ENCODE assay signal across 1 cellular context in genomic region chr19:18386543-18387251, GRCh38.
TF ChIP-seq lines count a peak whose summit lies in the region.

No MANE protein-coding gene starts in this region.

TF ChIP-seq in GM23338, 12 proteins besides CTCF, POLR2A, EP300 and RAD21 (continued from another document):
- TF ChIP-seq, protein P1, sequence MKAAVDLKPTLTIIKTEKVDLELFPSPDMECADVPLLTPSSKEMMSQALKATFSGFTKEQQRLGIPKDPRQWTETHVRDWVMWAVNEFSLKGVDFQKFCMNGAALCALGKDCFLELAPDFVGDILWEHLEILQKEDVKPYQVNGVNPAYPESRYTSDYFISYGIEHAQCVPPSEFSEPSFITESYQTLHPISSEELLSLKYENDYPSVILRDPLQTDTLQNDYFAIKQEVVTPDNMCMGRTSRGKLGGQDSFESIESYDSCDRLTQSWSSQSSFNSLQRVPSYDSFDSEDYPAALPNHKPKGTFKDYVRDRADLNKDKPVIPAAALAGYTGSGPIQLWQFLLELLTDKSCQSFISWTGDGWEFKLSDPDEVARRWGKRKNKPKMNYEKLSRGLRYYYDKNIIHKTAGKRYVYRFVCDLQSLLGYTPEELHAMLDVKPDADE (IDR thresholded peaks at IDR 0.05): no peak
